ENCODE assay signal across 24 cellular contexts in the genomic region with DNA sequence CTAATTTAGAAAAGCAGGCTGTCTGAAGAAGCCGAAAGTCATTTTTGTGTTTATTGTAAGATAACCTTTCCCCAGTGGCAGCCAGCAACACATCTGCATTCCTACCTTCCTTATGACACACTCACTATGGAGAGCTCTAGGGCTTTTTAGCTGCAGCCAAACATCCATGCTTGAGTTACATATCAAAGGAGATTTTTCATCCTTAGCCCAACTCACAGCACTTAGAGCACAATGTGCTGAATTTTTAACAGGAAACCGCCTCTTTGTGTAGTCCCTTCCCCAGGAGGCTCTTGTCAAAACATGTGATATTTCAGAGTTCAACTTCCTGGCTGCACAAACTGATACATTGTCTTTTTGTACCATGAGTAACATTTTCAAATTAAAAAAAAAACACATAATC.
DNase-seq lines count a peak whose midpoint lies in the region; ATAC-seq lines count a peak whose summit lies in the region.
"Had no signal": no experiment of that assay in that cellular context is flagged by ENCODE, and none has a peak within 500 bp of the region (broad histone marks: within the 10 kb centered on the region; RNA-seq: fewer than 3 reads in every experiment).

No MANE protein-coding gene starts in this region.

- H3K36me3 ChIP-seq in NT2/D1 (ENCODE audit: insufficient read depth, insufficient read length, low read length) (no peaks in the 10 kb centered on the region), mesendoderm (ENCODE audit: control insufficient read depth, insufficient read depth, low read length) (no peaks in the 10 kb centered on the region), H7 (replicated peaks; ENCODE audit: control insufficient read depth, insufficient read depth, low read length) (no peaks in the 10 kb centered on the region)
- H3K36me3 ChIP-seq: ascending aorta; BLaER1 treated with 17β-estradiol and CSF1 and Interleukin-3, amounts not matched to agents 10 nM and 100 nM had no signal

- no peak for ATAC-seq in GM19467 (IDR thresholded peaks at IDR 0.05; ENCODE audit: unreplicated experiment)
- ATAC-seq: activated CD4-positive, CD25-positive, alpha-beta regulatory T cell treated with anti-CD3 and anti-CD28 coated beads, Interleukin-2, amount 50 U/mL, for 24 hours; activated CD8-positive, alpha-beta memory T cell treated with anti-CD3 and anti-CD28 coated beads, Interleukin-2, amount 10 ng/mL, durations not matched to agents 7 days and 5 days; activated T-cell treated with anti-CD3 and anti-CD28 coated beads, Interleukin-2, amount 50 U/mL, for 4 hours; SK-N-SH treated with all-trans-retinoic acid at 6 μM for 48 hours; T-helper 17 cell had no signal

- no peaks in the 10 kb centered on the region for H3K9me3 ChIP-seq in NT2/D1 (ENCODE audit: insufficient read depth, low read length)
- H3K9me3 ChIP-seq: ascending aorta had no signal

- no peaks in the 10 kb centered on the region for H3K79me1 ChIP-seq in mesendoderm (ENCODE audit: low read length)

- H2BK5ac ChIP-seq in mesendoderm (ENCODE audit: low read length): no peak overlapping the region

- H3K18ac ChIP-seq in mesendoderm (ENCODE audit: low read length): no peak overlapping the region

- H3K27me3 ChIP-seq in NT2/D1 (ENCODE audit: insufficient read depth, insufficient read length) (no peaks in the 10 kb centered on the region), mesendoderm (ENCODE audit: insufficient read depth, low read length, poor library complexity) (no peaks in the 10 kb centered on the region), H7 (ENCODE audit: control insufficient read depth, insufficient read depth, low read length) (no peaks in the 10 kb centered on the region)
- H3K27me3 ChIP-seq: ascending aorta; BLaER1 treated with 17β-estradiol and CSF1 and Interleukin-3, amounts not matched to agents 10 nM and 100 nM had no signal

- H3K4me3 ChIP-seq in NT2/D1 (ENCODE audit: insufficient read length, low read depth) (no peak overlapping the region), mesendoderm (ENCODE audit: low read length) (no peak overlapping the region), H7 (ENCODE audit: insufficient read depth, low read depth, low read length) (no peak overlapping the region)
- H3K4me3 ChIP-seq: ascending aorta; BLaER1 treated with 17β-estradiol and CSF1 and Interleukin-3, amounts not matched to agents 10 nM and 100 nM; PC-9 had no signal

- no peak overlapping the region for H3K23ac ChIP-seq in mesendoderm (ENCODE audit: low read length)

- peak overlapping the region; percentile 89 for H3K27ac ChIP-seq in cingulate gyrus (ENCODE audit: low read depth, low read length)
- H3K27ac ChIP-seq in mesendoderm (ENCODE audit: low read depth, low read length): no peak overlapping the region
- H3K27ac ChIP-seq: ascending aorta; BLaER1 treated with 17β-estradiol and CSF1 and Interleukin-3, amounts not matched to agents 10 nM and 100 nM; PC-9 had no signal

- H3K79me2 ChIP-seq in mesendoderm (ENCODE audit: control insufficient read depth, insufficient read depth, low read length): no peaks in the 10 kb centered on the region

- H3K4me2 ChIP-seq in mesendoderm (ENCODE audit: low read length): no peak overlapping the region
- H3K4me2 ChIP-seq: PC-9 had no signal

- H4K5ac ChIP-seq in mesendoderm (ENCODE audit: low read length): no peak overlapping the region

- no peak overlapping the region for H4K8ac ChIP-seq in mesendoderm (ENCODE audit: low read depth, low read length)

- peak overlapping the region; percentile 23 for H3K4ac ChIP-seq in mesendoderm (ENCODE audit: low read depth, low read length)

- H3K9ac ChIP-seq in NT2/D1 (ENCODE audit: insufficient read length, low read depth) (no peak overlapping the region), mesendoderm (ENCODE audit: low read length) (no peak overlapping the region)
- H3K9ac ChIP-seq: BLaER1 treated with 17β-estradiol and CSF1 and Interleukin-3, amounts not matched to agents 10 nM and 100 nM had no signal

- H2BK15ac ChIP-seq in mesendoderm (replicated peaks; ENCODE audit: low read depth): no peak overlapping the region

- no peak overlapping the region for H3K56ac ChIP-seq in mesendoderm (ENCODE audit: low read length)

- no peak overlapping the region for H2AK5ac ChIP-seq in mesendoderm (ENCODE audit: low read length)

- DNase-seq in NT2/D1 (ENCODE audit: low read depth, low spot score) (peak; percentile 16), mesendoderm (peak; percentile 39), superior temporal gyrus (ENCODE audit: extremely low spot score) (peak; percentile 68), H7 (no peak), kidney tubule cell (ENCODE audit: low spot score) (no peak), HuH-7.5 (ENCODE audit: low spot score) (no peak)
- DNase-seq: activated CD4-positive, alpha-beta T cell treated with anti-CD3 and anti-CD28 coated beads, Interleukin-2, amount 50 U/mL, for 4 hours; activated CD8-positive, alpha-beta memory T cell treated with anti-CD3 and anti-CD28 coated beads, Interleukin-2, amount 10 ng/mL, durations not matched to agents 7 days and 5 days; activated gamma-delta T cell; activated naive CD8-positive, alpha-beta T cell treated with anti-CD3 and anti-CD28 coated beads, Interleukin-2, amount 10 ng/mL, durations not matched to agents 7 days and 5 days; activated T-cell treated with anti-CD3 and anti-CD28 coated beads, Interleukin-2, amount 50 U/mL, for 4 hours; naive B cell; NCI-H1436 treated with DMSO at 0.1 percent for 48 hours; NCI-H524 treated with DMSO at 0.1 percent for 48 hours; PC-9; stimulated activated CD4-positive, alpha-beta T cell treated with anti-CD3 and anti-CD28 coated beads, Interleukin-15, amount 100 ng/mL, for 24 hours; stimulated activated CD4-positive, alpha-beta T cell treated with anti-CD3 and anti-CD28 coated beads, Interleukin-4, amount 100 ng/mL, for 4 hours; T-helper 17 cell had no signal

- peaks cover 4% of the 10 kb centered on the region for H3K4me1 ChIP-seq in NT2/D1 (ENCODE audit: insufficient read depth, insufficient read length)
- H3K4me1 ChIP-seq in mesendoderm (ENCODE audit: control insufficient read depth, low read depth, low read length): no peaks in the 10 kb centered on the region
- H3K4me1 ChIP-seq: ascending aorta had no signal

- no CpG with 5 or more reads among the region's 2 CpGs for WGBS in mesendoderm (ENCODE audit: extremely low coverage, insufficient coverage, low lambda C conversion rate)

- H2BK120ac ChIP-seq in mesendoderm (ENCODE audit: low read depth, low read length): no peak overlapping the region

Comparison
In these comparisons a context has a peak if more than half of its experiments do, and no peak if none do; other contexts are left out.
1. DNase-seq: peak in NT2/D1 (single experiment), mesendoderm (single experiment) and superior temporal gyrus (single experiment); none in H7 (single experiment), kidney tubule cell (single experiment) and HuH-7.5 (single experiment).